ENCODE assay signal across 26 cellular contexts in genomic region chr3:41726891-41727290, GRCh38.
DNase-seq lines count a peak whose midpoint lies in the region; ATAC-seq, FAIRE-seq and TF ChIP-seq lines count a peak whose summit lies in the region.
"Had no signal": no experiment of that assay in that cellular context is flagged by ENCODE, and none has a peak within 500 bp of the region (broad histone marks: within the 10 kb centered on the region; RNA-seq: fewer than 3 reads in every experiment).

No MANE protein-coding gene starts in this region.

- ATAC-seq in GM19328 (IDR thresholded peaks at IDR 0.05; ENCODE audit: unreplicated experiment) = no peak
- ATAC-seq: GM12878, Right ventricle myocardium inferior had no signal

- no peaks in the 10 kb centered on the region for H3K79me2 ChIP-seq in neural cell (replicated peaks; ENCODE audit: insufficient read depth, low read length)

- H2AFZ ChIP-seq in neural cell (ENCODE audit: low read depth, low read length) = no peak overlapping the region
- H2AFZ ChIP-seq: GM23248 had no signal

- peak; percentile 10 for DNase-seq in EL
- DNase-seq in RPMI7951 (ENCODE audit: low read depth) = peak; percentile 5
- peak; percentile 48 for DNase-seq in bronchial epithelial cell (ENCODE audit: low read depth)
- no peak for DNase-seq in dorsolateral prefrontal cortex
- no peak for DNase-seq in T-helper 2 cell treated with Interferon-gamma antibody and Interleukin-4, amounts not matched to agents 5 μg/mL and 100 μg/mL, for 36 hours (ENCODE audit: low spot score)
- DNase-seq in middle frontal gyrus (ENCODE audit: extremely low spot score, low spot score) = no peak
- DNase-seq: AML-193; C1 segment of cervical spinal cord; Calu3; CD8-positive, alpha-beta memory T cell; DMS53; GM23248; KG1; NCI-H1092 treated with DMSO at 0.1 percent for 48 hours; NCI-H1436 treated with DMSO at 0.1 percent for 48 hours; NCI-H2029; NCI-H345; NCI-H524 treated with DMSO at 0.1 percent for 48 hours; NCI-H82; Peyer's patch had no signal

- no peaks in the 10 kb centered on the region for H3K9me2 ChIP-seq in neural cell (ENCODE audit: insufficient read depth, low read length)

- H3K4me1 Mint-ChIP-seq in T-helper 2 cell treated with Interferon-gamma antibody and Interleukin-4, amounts not matched to agents 5 μg/mL and 100 μg/mL, for 36 hours (ENCODE audit: low read depth) = no peaks in the 10 kb centered on the region
- H3K4me1 Mint-ChIP-seq: CD8-positive, alpha-beta memory T cell had no signal

- H3K9me3 Mint-ChIP-seq in T-helper 2 cell treated with Interferon-gamma antibody and Interleukin-4, amounts not matched to agents 5 μg/mL and 100 μg/mL, for 36 hours = no peaks in the 10 kb centered on the region

- intact Hi-C loops in dorsolateral prefrontal cortex (cut with DNase I) = no loop called here

- no peak for TF ChIP-seq EP300 in neural cell (conservative IDR thresholded peaks at IDR 0.05; ENCODE audit: poor library complexity, severe bottlenecking)

- no peak overlapping the region for H3K27ac ChIP-seq in neural cell (ENCODE audit: low read length)
- no peak overlapping the region for H3K27ac ChIP-seq in dorsolateral prefrontal cortex
- H3K27ac ChIP-seq: GM23248, Peyer's patch had no signal

- H3K9me3 ChIP-seq in neural cell (ENCODE audit: low read length) = peaks cover 5% of the 10 kb centered on the region
- H3K9me3 ChIP-seq: Peyer's patch had no signal

- no peaks in the 10 kb centered on the region for H3K27me3 ChIP-seq in bronchial epithelial cell (ENCODE audit: control insufficient read depth, insufficient read depth, low read length)
- no peaks in the 10 kb centered on the region for H3K27me3 ChIP-seq in neural cell (ENCODE audit: insufficient read depth, low read depth, low read length)
- H3K27me3 ChIP-seq in dorsolateral prefrontal cortex = no peaks in the 10 kb centered on the region
- H3K27me3 ChIP-seq: Peyer's patch had no signal

- H3K27ac Mint-ChIP-seq in T-helper 2 cell treated with Interferon-gamma antibody and Interleukin-4, amounts not matched to agents 5 μg/mL and 100 μg/mL, for 36 hours = no peak overlapping the region
- H3K27ac Mint-ChIP-seq: CD8-positive, alpha-beta memory T cell had no signal

- TF ChIP-seq RAD21 in neural cell (conservative IDR thresholded peaks at IDR 0.05) = no peak

- H3K4me3 Mint-ChIP-seq in T-helper 2 cell treated with Interferon-gamma antibody and Interleukin-4, amounts not matched to agents 5 μg/mL and 100 μg/mL, for 36 hours = no peak overlapping the region
- H3K4me3 Mint-ChIP-seq: CD8-positive, alpha-beta memory T cell had no signal

- no peaks in the 10 kb centered on the region for H3K27me3 Mint-ChIP-seq in T-helper 2 cell treated with Interferon-gamma antibody and Interleukin-4, amounts not matched to agents 5 μg/mL and 100 μg/mL, for 36 hours (ENCODE audit: low read depth)
- H3K27me3 Mint-ChIP-seq: CD8-positive, alpha-beta memory T cell had no signal

- no peak overlapping the region for H3K9ac ChIP-seq in neural cell (ENCODE audit: low read length)
- H3K9ac ChIP-seq: GM23248 had no signal

- H3F3A ChIP-seq in neural cell (ENCODE audit: insufficient read depth, low read length, poor library complexity, severe bottlenecking) = no peaks in the 10 kb centered on the region

- H3K4me2 ChIP-seq in neural cell (ENCODE audit: low read length) = no peak overlapping the region

- FAIRE-seq in bronchial epithelial cell (lab: Jason Lieb, UNC) = no peak
- FAIRE-seq: GM12878, HTR-8/SVneo had no signal

- no peak overlapping the region for H3K4me3 ChIP-seq in bronchial epithelial cell (ENCODE audit: low read depth, low read length)
- H3K4me3 ChIP-seq in neural cell (ENCODE audit: low read length) = no peak overlapping the region
- no peak overlapping the region for H3K4me3 ChIP-seq in dorsolateral prefrontal cortex
- H3K4me3 ChIP-seq: GM12878, GM23248, HAP-1, Peyer's patch had no signal

- TF ChIP-seq CTCF in bronchial epithelial cell (IDR thresholded peaks at IDR 0.05; ENCODE audit: insufficient read depth, low read length, severe bottlenecking) = no peak
- TF ChIP-seq CTCF in neural cell (IDR thresholded peaks at IDR 0.05; ENCODE audit: poor library complexity, severe bottlenecking) = no peak
- no peak for TF ChIP-seq CTCF in dorsolateral prefrontal cortex (IDR thresholded peaks at IDR 0.05 in 54 of 56, conservative IDR thresholded peaks at IDR 0.05 in 2 of 56; ENCODE audit: low read depth in 1 of 56, partially characterized antibody in 56 of 56)

- no peaks in the 10 kb centered on the region for H4K20me1 ChIP-seq in neural cell (ENCODE audit: insufficient read depth)

- H3K36me3 ChIP-seq in bronchial epithelial cell (ENCODE audit: control insufficient read depth, insufficient read depth, low read length) (no peaks in the 10 kb centered on the region), neural cell (ENCODE audit: insufficient read depth, low read length) (no peaks in the 10 kb centered on the region)
- H3K36me3 ChIP-seq: HAP-1, Peyer's patch had no signal

- H3K36me3 Mint-ChIP-seq in T-helper 2 cell treated with Interferon-gamma antibody and Interleukin-4, amounts not matched to agents 5 μg/mL and 100 μg/mL, for 36 hours (ENCODE audit: low read depth) = no peaks in the 10 kb centered on the region

TF ChIP-seq in neural cell, 6 proteins besides CTCF, POLR2A, EP300 and RAD21:
- TF ChIP-seq SMC3 (conservative IDR thresholded peaks at IDR 0.05; ENCODE audit: poor library complexity) (no peak), POLR2AphosphoS5 (IDR thresholded peaks at IDR 0.05) (peak; percentile 60)

Comparison
In these comparisons a context has a peak if more than half of its experiments do, and no peak if none do; other contexts are left out.
1. DNase-seq: peak in EL (single experiment), RPMI7951 (single experiment) and bronchial epithelial cell (single experiment); none in dorsolateral prefrontal cortex (0 of 10), T-helper 2 cell treated with Interferon-gamma antibody and Interleukin-4, amounts not matched to agents 5 μg/mL and 100 μg/mL, for 36 hours (single experiment) and middle frontal gyrus (single experiment).